In the genomic region with DNA sequence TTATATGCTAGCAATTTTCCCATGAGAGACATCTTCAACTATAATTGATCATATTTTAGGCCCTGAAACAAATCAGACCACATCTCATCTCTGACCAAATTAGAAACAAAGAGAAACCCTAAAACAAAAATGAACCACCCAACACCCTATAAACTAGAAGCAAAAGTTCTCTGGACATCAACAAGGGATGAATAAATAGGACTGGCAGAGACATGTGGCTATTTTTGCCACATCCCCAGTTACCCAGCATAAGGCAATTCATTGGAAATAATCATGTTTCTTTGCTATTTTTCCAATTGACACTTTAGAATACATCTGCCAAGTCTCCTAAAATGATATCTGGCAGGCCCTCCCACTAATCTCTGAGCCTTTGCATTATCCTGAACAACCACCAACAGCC, we compare ENCODE assay signal across 22 cellular contexts. TPM values are rescaled to one million over a fixed set of nuclear protein-coding genes. Genes with fewer than 3 reads are reported as not detected.
DNase-seq lines count a peak whose midpoint lies in the region; ATAC-seq and TF ChIP-seq lines count a peak whose summit lies in the region.
"Had no signal": no experiment of that assay in that cellular context is flagged by ENCODE, and none has a peak within 500 bp of the region (broad histone marks: within the 10 kb centered on the region; RNA-seq: fewer than 3 reads in every experiment).

No MANE protein-coding gene starts in this region.

- peaks cover 46% of the 10 kb centered on the region for H3K4me1 ChIP-seq in left ventricle myocardium inferior
- peaks cover 0 to 45% (median 17%) of the 10 kb centered on the region in 9 donors for H3K4me1 ChIP-seq in heart right ventricle
- H3K4me1 ChIP-seq in sigmoid colon: peaks cover 0 to 40% (median 36%) of the 10 kb centered on the region in 4 donors
- peaks cover 0 to 3% of the 10 kb centered on the region in 2 donors for H3K4me1 ChIP-seq in uterus

- TF ChIP-seq CTCF in left ventricle myocardium inferior (IDR thresholded peaks at IDR 0.05; ENCODE audit: borderline replicate concordance): no peak
- TF ChIP-seq CTCF in heart right ventricle (IDR thresholded peaks at IDR 0.05): no peak
- no peak for TF ChIP-seq CTCF in sigmoid colon (IDR thresholded peaks at IDR 0.05)
- TF ChIP-seq CTCF in uterus (IDR thresholded peaks at IDR 0.05): no peak

- peaks cover 54% of the 10 kb centered on the region for H3K36me3 Mint-ChIP-seq in dendritic cell treated with granulocyte-macrophage colony-stimulating factor and Interleukin-4, amounts not matched to agents 40 ng/mL and 50 ng/mL, for 4 days (ENCODE audit: low read depth)
- H3K36me3 Mint-ChIP-seq: CD8-positive, alpha-beta T cell had no signal

- H3K36me3 ChIP-seq in left ventricle myocardium inferior (no peaks in the 10 kb centered on the region), heart right ventricle (no peaks in the 10 kb centered on the region), sigmoid colon (no peaks in the 10 kb centered on the region), uterus (no peaks in the 10 kb centered on the region)
- H3K36me3 ChIP-seq: BLaER1, Peyer's patch had no signal

- H3K9me3 ChIP-seq in left ventricle myocardium inferior (replicated peaks): no peaks in the 10 kb centered on the region
- no peaks in the 10 kb centered on the region for H3K9me3 ChIP-seq in heart right ventricle
- no peaks in the 10 kb centered on the region for H3K9me3 ChIP-seq in sigmoid colon
- H3K9me3 ChIP-seq in uterus: no peaks in the 10 kb centered on the region
- H3K9me3 ChIP-seq: Peyer's patch had no signal

- TF ChIP-seq POLR2A in sigmoid colon (IDR thresholded peaks at IDR 0.05) (no peak), uterus (IDR thresholded peaks at IDR 0.05) (no peak)

- no peaks in the 10 kb centered on the region for H3K27me3 ChIP-seq in left ventricle myocardium inferior (ENCODE audit: low read depth)
- H3K27me3 ChIP-seq in heart right ventricle: no peaks in the 10 kb centered on the region
- H3K27me3 ChIP-seq in sigmoid colon: no peaks in the 10 kb centered on the region
- H3K27me3 ChIP-seq in uterus: no peaks in the 10 kb centered on the region
- H3K27me3 ChIP-seq: BLaER1, Peyer's patch had no signal

- H3K4me3 ChIP-seq in left ventricle myocardium inferior (no peak overlapping the region), heart right ventricle (no peak overlapping the region), sigmoid colon (no peak overlapping the region), uterus (no peak overlapping the region)
- H3K4me3 ChIP-seq: BLaER1, GM23248, Peyer's patch had no signal

- H3K4me3 Mint-ChIP-seq in dendritic cell treated with granulocyte-macrophage colony-stimulating factor and Interleukin-4, amounts not matched to agents 40 ng/mL and 50 ng/mL, for 4 days: no peak overlapping the region
- H3K4me3 Mint-ChIP-seq: CD8-positive, alpha-beta T cell; IgD-negative memory B cell had no signal

- peaks cover 82% of the 10 kb centered on the region for H3K4me1 Mint-ChIP-seq in dendritic cell treated with granulocyte-macrophage colony-stimulating factor and Interleukin-4, amounts not matched to agents 40 ng/mL and 50 ng/mL, for 4 days (ENCODE audit: low read depth)

- no peaks in the 10 kb centered on the region for H3K27me3 Mint-ChIP-seq in dendritic cell treated with granulocyte-macrophage colony-stimulating factor and Interleukin-4, amounts not matched to agents 40 ng/mL and 50 ng/mL, for 4 days
- H3K27me3 Mint-ChIP-seq: IgD-negative memory B cell had no signal

- no peak for TF ChIP-seq EP300 in sigmoid colon (IDR thresholded peaks at IDR 0.05)

- intact Hi-C loops in left ventricle myocardium inferior (cut with micrococcal nuclease): no loop called here
- intact Hi-C loops in heart right ventricle (cut with DNase I): loop anchor here in 2 of 10 donors (10.0 kb wide), 2 partner anchors 54 to 56 kb away; a partner anchor contains a TSS
- intact Hi-C loops in dendritic cell treated with granulocyte-macrophage colony-stimulating factor and Interleukin-4, amounts not matched to agents 40 ng/mL and 50 ng/mL, for 4 days (cut with micrococcal nuclease): no loop called here
- intact Hi-C loops in sigmoid colon (cut with DNase I): loop anchor here (5.0 kb wide), 1 partner anchor 177 kb away; a partner anchor contains a TSS
- intact Hi-C loops in uterus (cut with DNase I; ENCODE audit: low total_unique reads): no loop called here

- ATAC-seq in heart right ventricle: no peak
- ATAC-seq: CD8-positive, alpha-beta T cell; Right ventricle myocardium inferior had no signal

- no peak for DNase-seq in left ventricle myocardium inferior
- no peak for DNase-seq in heart right ventricle
- no peak for DNase-seq in sigmoid colon
- no peak for DNase-seq in uterus
- no peak for DNase-seq in hippocampal formation (lab: John Stamatoyannopoulos, UW)
- no peak for DNase-seq in effector CD4-positive, alpha-beta T cell
- no peak for DNase-seq in NCI-H1092 treated with DMSO at 0.1 percent for 48 hours (lab: John Stamatoyannopoulos, UW)
- DNase-seq: CD8-positive, alpha-beta T cell; DMS79; GM23248; HCEC 1CT; Karpas-422; NCI-H1436 treated with DMSO at 0.1 percent for 48 hours; NCI-H2029; NCI-H526; NK-92 treated with Interleukin-12 subunit alpha and Interleukin-12 subunit beta, amount 100 ng/mL, for 24 hours; Peyer's patch had no signal

- peak overlapping the region; percentile 77 for H3K27ac Mint-ChIP-seq in dendritic cell treated with granulocyte-macrophage colony-stimulating factor and Interleukin-4, amounts not matched to agents 40 ng/mL and 50 ng/mL, for 4 days
- H3K27ac Mint-ChIP-seq: CD8-positive, alpha-beta T cell; IgD-negative memory B cell had no signal

- peak overlapping the region; percentile 63 for H3K27ac ChIP-seq in left ventricle myocardium inferior (replicated peaks)
- H3K27ac ChIP-seq in heart right ventricle: peak overlapping the region in 1 of 10 donors; percentile 64
- peak overlapping the region in 3 of 4 donors; percentile 4 to 75 (median 67) for H3K27ac ChIP-seq in sigmoid colon
- H3K27ac ChIP-seq in uterus: peak overlapping the region; percentile 74 to 75
- H3K27ac ChIP-seq: BLaER1, GM23248, Peyer's patch had no signal

- no peaks in the 10 kb centered on the region for H3K9me3 Mint-ChIP-seq in dendritic cell treated with granulocyte-macrophage colony-stimulating factor and Interleukin-4, amounts not matched to agents 40 ng/mL and 50 ng/mL, for 4 days
- H3K9me3 Mint-ChIP-seq: CD8-positive, alpha-beta T cell; IgD-negative memory B cell had no signal

RNA-seq across cellular contexts. Expression of a gene that starts 53.4 kb away (rescaled TPM):
- not detected for total RNA-seq in left ventricle myocardium inferior
- not detected for total RNA-seq in heart right ventricle
- polyA plus RNA-seq in heart right ventricle: not detected
- total RNA-seq in sigmoid colon: under 1 TPM in 1 of 4 donors, not detected in 3; 0.71 TPM
- under 1 TPM in 1 of 3 donors, not detected in 2; 0.17 TPM for polyA plus RNA-seq in sigmoid colon
- total RNA-seq in uterus: 1 to 10 TPM in 1 of 4 donors, under 1 TPM in 1, not detected in 2; 0.97 to 2.8 TPM
- total RNA-seq: CD8-positive, alpha-beta T cell; GM23248; MCF 10A; Right ventricle myocardium inferior had no signal
- polyA plus RNA-seq: GM23248 had no signal
